15 cellular contexts compared by ENCODE assay signal in the genomic region with DNA sequence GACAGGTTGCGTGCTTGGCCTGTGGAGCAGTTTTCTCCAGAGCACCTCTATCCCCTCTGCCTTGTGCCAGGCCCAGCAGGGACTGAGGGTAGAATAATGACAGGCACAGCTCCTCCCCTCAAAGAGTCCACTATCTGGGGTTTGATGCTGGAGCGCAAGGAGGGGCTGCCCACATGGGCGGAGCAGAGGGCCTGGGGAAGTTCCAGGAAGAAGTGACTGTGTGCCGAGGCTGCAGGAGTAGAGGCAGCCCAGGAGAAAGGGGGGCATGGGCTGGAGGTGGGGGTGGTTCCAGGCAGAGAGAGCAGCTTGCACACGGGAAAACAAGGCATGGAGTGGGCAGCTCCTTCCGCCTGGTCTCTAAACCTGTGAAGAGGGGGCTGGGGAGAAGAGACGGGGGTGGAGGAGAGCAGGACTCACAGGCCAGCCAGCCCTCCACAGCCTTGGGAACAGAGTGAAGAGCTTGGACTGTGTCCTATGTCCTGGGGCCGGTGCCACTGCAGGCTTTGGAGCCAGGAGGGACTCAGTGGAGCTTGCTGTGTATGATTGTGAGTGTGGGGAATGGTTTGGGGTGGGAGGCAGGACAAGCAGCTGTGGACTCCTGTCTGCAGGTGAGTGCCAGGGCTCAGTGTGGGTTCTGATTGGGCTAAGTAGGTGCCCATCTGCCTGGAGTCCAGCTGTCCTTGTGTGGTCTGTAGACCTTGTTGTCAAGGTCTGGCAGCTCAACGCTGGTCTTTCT. TPM values are rescaled to one million over a fixed set of nuclear protein-coding genes. Genes with fewer than 3 reads are reported as not detected.
DNase-seq lines count a peak whose midpoint lies in the region; ATAC-seq, FAIRE-seq and TF ChIP-seq lines count a peak whose summit lies in the region.
"Had no signal": no experiment of that assay in that cellular context is flagged by ENCODE, and none has a peak within 500 bp of the region (broad histone marks: within the 10 kb centered on the region; RNA-seq: fewer than 3 reads in every experiment).

No MANE protein-coding gene starts in this region.

- H3K4me3 Mint-ChIP-seq in activated naive CD8-positive, alpha-beta T cell treated with anti-CD3 and anti-CD28 coated beads for 36 hours: peak overlapping the region; percentile 2

- H3K4me1 ChIP-seq in left ventricle myocardium inferior (peaks cover 6% of the 10 kb centered on the region), kidney (ENCODE audit: control insufficient read depth in 1 of 2, insufficient read depth in 1 of 2, low read depth in 1 of 2, low read length in 2 of 2) (no peaks in the 10 kb centered on the region)

- H3K36me3 ChIP-seq in left ventricle myocardium inferior (no peaks in the 10 kb centered on the region), kidney (ENCODE audit: control insufficient read depth in 1 of 2, insufficient read depth in 2 of 2, low read length in 2 of 2) (no peaks in the 10 kb centered on the region)

- TF ChIP-seq CTCF in left ventricle myocardium inferior (IDR thresholded peaks at IDR 0.05; ENCODE audit: borderline replicate concordance) (no peak), kidney (IDR thresholded peaks at IDR 0.05; ENCODE audit: borderline replicate concordance, extremely low read depth, insufficient read depth) (no peak)

- H3K36me3 Mint-ChIP-seq in activated naive CD8-positive, alpha-beta T cell treated with anti-CD3 and anti-CD28 coated beads for 36 hours: peaks cover 29% of the 10 kb centered on the region

- H3K27ac ChIP-seq in left ventricle myocardium inferior (replicated peaks) (no peak overlapping the region), kidney (ENCODE audit: low read depth in 2 of 2, low read length in 2 of 2) (no peak overlapping the region)

- peaks cover 25% of the 10 kb centered on the region for H3K27me3 ChIP-seq in left ventricle myocardium inferior (ENCODE audit: low read depth)

- no peak for FAIRE-seq in kidney (lab: Jason Lieb, UNC)
- no peak for FAIRE-seq in GM19239 (lab: Jason Lieb, UNC)
- FAIRE-seq: D721Med had no signal

- H3K9me3 ChIP-seq in left ventricle myocardium inferior (replicated peaks): peaks cover 9% of the 10 kb centered on the region
- H3K9me3 ChIP-seq in kidney (ENCODE audit: control insufficient read depth in 1 of 2, low read length in 2 of 2): no peaks in the 10 kb centered on the region

- intact Hi-C loops in cardiac septum (cut with DNase I) (no loop called here), left ventricle myocardium inferior (cut with micrococcal nuclease) (no loop called here), kidney (cut with DNase I) (no loop called here)

- H3K4me1 Mint-ChIP-seq in activated naive CD8-positive, alpha-beta T cell treated with anti-CD3 and anti-CD28 coated beads for 36 hours: peaks cover 66% of the 10 kb centered on the region

- H3K9ac ChIP-seq in kidney (ENCODE audit: low read length in 2 of 2): no peak overlapping the region

- no peak for ATAC-seq in GM19395 (IDR thresholded peaks at IDR 0.05; ENCODE audit: unreplicated experiment)

- peaks cover 5% of the 10 kb centered on the region for H3K9me3 Mint-ChIP-seq in activated naive CD8-positive, alpha-beta T cell treated with anti-CD3 and anti-CD28 coated beads for 36 hours

- no peak overlapping the region for H3K4me3 ChIP-seq in left ventricle myocardium inferior
- H3K4me3 ChIP-seq in kidney (ENCODE audit: low read length in 2 of 2): no peak overlapping the region
- H3K4me3 ChIP-seq: lung, smooth muscle cell had no signal

- DNase-seq in cardiac septum (ENCODE audit: low spot score) (peak; percentile 50), left ventricle myocardium inferior (no peak), kidney (peak; percentile 61), GM19239 (ENCODE audit: insufficient read length, low spot score) (no peak), KBM-7 (no peak), pons (ENCODE audit: low spot score) (no peak)
- peak; percentile 64 for DNase-seq in activated naive CD8-positive, alpha-beta T cell treated with anti-CD3 and anti-CD28 coated beads for 36 hours
- DNase-seq: GOT3, NCI-H1105 treated with DMSO at 0.1 percent for 48 hours, NCI-H2227 treated with DMSO at 0.1 percent for 48 hours, occipital lobe had no signal

- in situ Hi-C loops in KBM-7 (cut with MboI; ENCODE audit: low pct_unique_long_range_greater_than_20kb, low sequenced_read_pairs): loop anchor here (25.0 kb wide), 1 partner anchor 103 kb away; no protein-coding TSS in a partner anchor

- no peaks in the 10 kb centered on the region for H3K27me3 Mint-ChIP-seq in activated naive CD8-positive, alpha-beta T cell treated with anti-CD3 and anti-CD28 coated beads for 36 hours

- peak overlapping the region; percentile 66 for H3K27ac Mint-ChIP-seq in activated naive CD8-positive, alpha-beta T cell treated with anti-CD3 and anti-CD28 coated beads for 36 hours

RNA-seq across cellular contexts. Expression of a gene that starts 48.1 kb away (rescaled TPM):
- total RNA-seq in cardiac septum (0.57 TPM), left ventricle myocardium inferior (0.38 TPM), kidney (6.1 TPM)
- total RNA-seq in activated naive CD8-positive, alpha-beta T cell treated with anti-CD3 and anti-CD28 coated beads for 36 hours: 10 to 100 TPM; 29.2 to 34.1 TPM
- 1.0 TPM for polyA plus RNA-seq in kidney (ENCODE audit: insufficient read depth, low read depth, low replicate concordance)

Comparison
In these comparisons a context has a peak if more than half of its experiments do, and no peak if none do; other contexts are left out.
1. DNase-seq: peak in cardiac septum (single experiment), activated naive CD8-positive, alpha-beta T cell treated with anti-CD3 and anti-CD28 coated beads for 36 hours (single experiment) and kidney (single experiment); none in left ventricle myocardium inferior (single experiment), GM19239 (single experiment), KBM-7 (single experiment) and pons (single experiment).